13 cellular contexts compared by ENCODE assay signal in genomic region chr2:216849987-216850386, GRCh38. TPM values are rescaled to one million over a fixed set of nuclear protein-coding genes. Genes with fewer than 3 reads are reported as not detected.
DNase-seq lines count a peak whose midpoint lies in the region; ATAC-seq, FAIRE-seq and TF ChIP-seq lines count a peak whose summit lies in the region.
"Had no signal": no experiment of that assay in that cellular context is flagged by ENCODE, and none has a peak within 500 bp of the region (broad histone marks: within the 10 kb centered on the region; RNA-seq: fewer than 3 reads in every experiment).

No MANE protein-coding gene starts in this region.

- H4K20me1 ChIP-seq in K562 (replicated peaks; ENCODE audit: control insufficient read depth, insufficient read depth, low read length) (no peaks in the 10 kb centered on the region), hepatocyte (ENCODE audit: insufficient read depth, poor library complexity, severe bottlenecking) (no peaks in the 10 kb centered on the region)

- ATAC-seq in K562 (peak; percentile 71), HG02571 (IDR thresholded peaks at IDR 0.05; ENCODE audit: unreplicated experiment) (no peak), WTC11 (no peak)
- ATAC-seq in naive thymus-derived CD8-positive, alpha-beta T cell = peak; percentile 40 to 61
- ATAC-seq: upper lobe of right lung had no signal

- H3K27me3 Mint-ChIP-seq in naive thymus-derived CD8-positive, alpha-beta T cell = peaks cover 0 to 1% (median 0%) of the 10 kb centered on the region in 5 donors
- no peaks in the 10 kb centered on the region for H3K27me3 Mint-ChIP-seq in WTC11 (ENCODE audit: low read depth)

- peak; percentile 24 for DNase-seq in AG20443 (ENCODE audit: low spot score)
- peak; percentile 83 for DNase-seq in NCI-H2196 (lab: John Stamatoyannopoulos, UW; ENCODE audit: unreplicated experiment)
- DNase-seq in K562 (ENCODE audit: extremely low read depth in 1 of 4, low spot score in 3 of 4) = peak in 3 of 4 experiments; percentile 11 to 31 (median 25)
- peak in 5 of 10 donors; percentile 5 to 33 (median 17) for DNase-seq in naive thymus-derived CD8-positive, alpha-beta T cell
- DNase-seq in hepatocyte (ENCODE audit: low spot score) = no peak
- no peak for DNase-seq in effector CD4-positive, alpha-beta T cell
- DNase-seq in WTC11 (ENCODE audit: low spot score) = no peak
- DNase-seq: glutamatergic neuron, upper lobe of right lung had no signal

- H3K27ac ChIP-seq in K562 (ENCODE audit: extremely low read depth, low read depth, low read length) (no peak overlapping the region), hepatocyte (no peak overlapping the region)
- H3K27ac ChIP-seq: upper lobe of right lung had no signal

- no peaks in the 10 kb centered on the region for H3K27me3 ChIP-seq in K562 (ENCODE audit: control insufficient read depth in 2 of 2, insufficient read depth in 2 of 2, low read length in 2 of 2)
- H3K27me3 ChIP-seq in hepatocyte = no peaks in the 10 kb centered on the region
- H3K27me3 ChIP-seq: upper lobe of right lung had no signal

- no peaks in the 10 kb centered on the region for H3K9me3 ChIP-seq in K562 (replicated peaks; ENCODE audit: control insufficient read depth, insufficient read depth, low read depth, low read length)
- no peaks in the 10 kb centered on the region for H3K9me3 ChIP-seq in hepatocyte (ENCODE audit: low read depth)
- H3K9me3 ChIP-seq: upper lobe of right lung had no signal

- no peak overlapping the region for H3K9ac ChIP-seq in K562 (ENCODE audit: insufficient read depth in 1 of 2, low read depth in 2 of 2, low read length in 2 of 2)

- no TSS peak for BruUV-seq in K562 (replicated peaks; lab: Mats Ljungman, UMichigan)

- WGBS in K562 (ENCODE audit: insufficient coverage, low coverage, missing lambda C conversion rate) = 11% methylated on average over 7 of the region's 10 CpGs
- WGBS in hepatocyte (ENCODE audit: low lambda C conversion rate, missing lambda C conversion rate) = 91% methylated on average over 10 of the region's 10 CpGs

- peak overlapping the region in 5 of 10 donors; percentile 3 to 48 (median 16) for H3K4me3 Mint-ChIP-seq in naive thymus-derived CD8-positive, alpha-beta T cell
- H3K4me3 Mint-ChIP-seq in WTC11 = no peak overlapping the region
- H3K4me3 Mint-ChIP-seq: activated naive CD4-positive, alpha-beta T cell treated with anti-CD3 and anti-CD28 coated beads, Interleukin-2, amount 50 U/mL, for 24 hours had no signal

- in situ Hi-C loops in K562 (cut with MboI) = no loop called here

- TF ChIP-seq EP300 in K562 (IDR thresholded peaks at IDR 0.05; ENCODE audit: low read length) = no peak

- no peaks in the 10 kb centered on the region for H3K9me1 ChIP-seq in K562 (ENCODE audit: control insufficient read depth, insufficient read depth, low read length)

- H3K36me3 Mint-ChIP-seq in naive thymus-derived CD8-positive, alpha-beta T cell = no peaks in the 10 kb centered on the region
- no peaks in the 10 kb centered on the region for H3K36me3 Mint-ChIP-seq in WTC11
- H3K36me3 Mint-ChIP-seq: activated naive CD4-positive, alpha-beta T cell treated with anti-CD3 and anti-CD28 coated beads, Interleukin-2, amount 50 U/mL, for 24 hours; CD14-positive monocyte had no signal

- H3K79me2 ChIP-seq in K562 (ENCODE audit: control insufficient read depth, insufficient read depth, low read length) (no peaks in the 10 kb centered on the region), hepatocyte (no peaks in the 10 kb centered on the region)

- H2AFZ ChIP-seq in K562 (ENCODE audit: low read depth, low read length) (peak overlapping the region; percentile 52), hepatocyte (no peak overlapping the region)

- H3K36me3 ChIP-seq in K562 (ENCODE audit: control insufficient read depth, insufficient read depth, low read length) (no peaks in the 10 kb centered on the region), hepatocyte (replicated peaks; ENCODE audit: insufficient read depth, low read depth) (no peaks in the 10 kb centered on the region)
- H3K36me3 ChIP-seq: upper lobe of right lung had no signal

- no peak for TF ChIP-seq CTCF in K562 (IDR thresholded peaks at IDR 0.05 in 2 of 3, conservative IDR thresholded peaks at IDR 0.05 in 1 of 3; ENCODE audit: insufficient read depth in 2 of 3, low read depth in 1 of 3, low read length in 3 of 3)
- TF ChIP-seq CTCF in hepatocyte (IDR thresholded peaks at IDR 0.05; ENCODE audit: poor library complexity) = no peak
- no peak for TF ChIP-seq CTCF in WTC11 (IDR thresholded peaks at IDR 0.05)

- POLR2A ChIA-PET in K562 (lab: Yijun Ruan, JAX) = interaction anchor here (1.0 kb wide), 1 partner anchor 16 kb away, joined by 3 read pairs; no protein-coding TSS in a partner anchor
- POLR2A ChIA-PET in naive thymus-derived CD8-positive, alpha-beta T cell (lab: Charles Lee) = no interaction called here
- POLR2A ChIA-PET in WTC11 (lab: Charles Lee) = no interaction called here

- peaks cover 4 to 9% of the 10 kb centered on the region in 2 experiments; a peak in 2 of 5 replicates for H3K4me1 ChIP-seq in K562 (replicated peaks in 1 of 2; ENCODE audit: control insufficient read depth in 2 of 2, insufficient read depth in 2 of 2, low read length in 2 of 2)
- H3K4me1 ChIP-seq in hepatocyte (ENCODE audit: insufficient read depth) = no peaks in the 10 kb centered on the region
- H3K4me1 ChIP-seq: upper lobe of right lung had no signal

- H3K4me3 ChIP-seq in K562 = no peak overlapping the region
- H3K4me3 ChIP-seq in hepatocyte = no peak overlapping the region
- H3K4me3 ChIP-seq: upper lobe of right lung had no signal

- FAIRE-seq in K562 (lab: Jason Lieb, UNC) = no peak
- FAIRE-seq: GM18507 had no signal

- peak overlapping the region in 5 of 10 donors; percentile 28 to 83 (median 52) for H3K27ac Mint-ChIP-seq in naive thymus-derived CD8-positive, alpha-beta T cell
- H3K27ac Mint-ChIP-seq in WTC11 = no peak overlapping the region
- H3K27ac Mint-ChIP-seq: activated naive CD4-positive, alpha-beta T cell treated with anti-CD3 and anti-CD28 coated beads, Interleukin-2, amount 50 U/mL, for 24 hours; CD14-positive monocyte had no signal

- CTCF ChIA-PET in K562 (lab: Yijun Ruan, JAX; ENCODE audit: low intra/inter-chr PET ratio) = no interaction called here
- CTCF ChIA-PET in WTC11 (lab: Charles Lee) = no interaction called here

- no peak for TF ChIP-seq RAD21 in K562 (CRISPR knock-in tag; conservative IDR thresholded peaks at IDR 0.05 in 1 of 2, IDR thresholded peaks at IDR 0.05 in 1 of 2)

- peaks cover 0 to 11% (median 0%) of the 10 kb centered on the region in 4 donors for H3K4me1 Mint-ChIP-seq in naive thymus-derived CD8-positive, alpha-beta T cell
- peaks cover 7% of the 10 kb centered on the region for H3K4me1 Mint-ChIP-seq in WTC11
- H3K4me1 Mint-ChIP-seq: CD14-positive monocyte had no signal

- intact Hi-C loops in K562 (cut with micrococcal nuclease) = no loop called here

- H3K4me2 ChIP-seq in K562 (ENCODE audit: insufficient read depth, low read length) (peak overlapping the region; percentile 11; the same call in 1 of the 2 replicates), hepatocyte (no peak overlapping the region)

- H3K9me2 ChIP-seq in hepatocyte (replicated peaks; ENCODE audit: insufficient read depth) = no peaks in the 10 kb centered on the region

- no peak for TF ChIP-seq POLR2A in K562 (conservative IDR thresholded peaks at IDR 0.05)

- no peaks in the 10 kb centered on the region for H3K9me3 Mint-ChIP-seq in naive thymus-derived CD8-positive, alpha-beta T cell
- H3K9me3 Mint-ChIP-seq in WTC11 = no peaks in the 10 kb centered on the region
- H3K9me3 Mint-ChIP-seq: activated naive CD4-positive, alpha-beta T cell treated with anti-CD3 and anti-CD28 coated beads, Interleukin-2, amount 50 U/mL, for 24 hours had no signal

TF ChIP-seq in WTC11, 78 proteins besides CTCF, POLR2A, EP300 and RAD21 (continues in another document):
- TF ChIP-seq, protein P1, sequence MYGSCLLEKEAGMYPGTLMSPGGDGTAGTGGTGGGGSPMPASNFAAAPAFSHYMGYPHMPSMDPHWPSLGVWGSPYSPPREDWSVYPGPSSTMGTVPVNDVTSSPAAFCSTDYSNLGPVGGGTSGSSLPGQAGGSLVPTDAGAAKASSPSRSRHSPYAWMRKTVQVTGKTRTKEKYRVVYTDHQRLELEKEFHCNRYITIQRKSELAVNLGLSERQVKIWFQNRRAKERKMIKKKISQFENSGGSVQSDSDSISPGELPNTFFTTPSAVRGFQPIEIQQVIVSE (CRISPR knock-in tag; IDR thresholded peaks at IDR 0.05; ENCODE audit: borderline replicate concordance) = no peak
- TF ChIP-seq RELA (CRISPR knock-in tag; IDR thresholded peaks at IDR 0.05; ENCODE audit: borderline replicate concordance) (no peak), OVOL2 (CRISPR knock-in tag; IDR thresholded peaks at IDR 0.05; ENCODE audit: borderline replicate concordance) (no peak), TCF7 (CRISPR knock-in tag; IDR thresholded peaks at IDR 0.05; ENCODE audit: low read depth) (no peak), ZNF263 (CRISPR knock-in tag; IDR thresholded peaks at IDR 0.05; ENCODE audit: low read depth) (no peak), GABPB1 (CRISPR knock-in tag; IDR thresholded peaks at IDR 0.05) (no peak)

RNA-seq across cellular contexts. Expression of gene TNP1, which starts 9.9 kb away (rescaled TPM):
- total RNA-seq in K562 (2011; cell fraction: chromatin; rRNA removed; ENCODE audit: low replicate concordance) = not detected in 2 replicates
- not detected in 2 replicates for total RNA-seq in K562 (2011; cell fraction: nucleolus; rRNA removed)
- not detected in 2 replicates for total RNA-seq in K562 (2011; cell fraction: nucleoplasm; rRNA removed)
- total RNA-seq in K562 (2014; rRNA removed) (not detected in 2 replicates), K562 (2014; rRNA removed; fragmentation: Illumina TruSeq; extraction: Trizol) (not detected in 2 replicates), K562 (2015; rRNA removed; fragmentation: Illumina TruSeq; extraction: Trizol) (not detected in 2 replicates), K562 (2021) (not detected in 2 replicates), hepatocyte (not detected in 2 replicates), WTC11 (2021) (not detected in 3 replicates)
- polyA plus RNA-seq in K562 (2011; rRNA removed) (not detected in 2 replicates), K562 (2014; fragmentation: Illumina TruSeq; extraction: Trizol) (not detected in 2 replicates), K562 (2014; fragmentation: Nextera tagmentation; extraction: Ambion mirVana) (not detected), K562 (2014; rRNA removed) (not detected in 2 replicates), hepatocyte (not detected in 2 replicates)
- not detected in 2 replicates for polyA plus RNA-seq in K562 (2011; cell fraction: cytosol; rRNA removed)
- not detected in 2 replicates for polyA plus RNA-seq in K562 (2011; cell fraction: nucleus; rRNA removed)
- polyA plus RNA-seq in K562 (2012) = not detected in 2 replicates
- not detected in 2 replicates for polyA minus RNA-seq in K562 (2011; rRNA and poly(A)+ RNA removed)
- polyA minus RNA-seq in K562 (2011; cell fraction: cytosol; rRNA and poly(A)+ RNA removed) = not detected in 2 replicates
- polyA minus RNA-seq in K562 (2011; cell fraction: nucleus; rRNA and poly(A)+ RNA removed) = not detected in 2 replicates
- not detected for total RNA-seq in naive thymus-derived CD8-positive, alpha-beta T cell
- polyA plus RNA-seq in naive thymus-derived CD8-positive, alpha-beta T cell = not detected
- total RNA-seq: upper lobe of right lung had no signal
- polyA plus RNA-seq: CD14-positive monocyte had no signal

Comparison
In these comparisons a context has a peak if more than half of its experiments do, and no peak if none do; other contexts are left out.
1. DNase-seq: peak in AG20443 (single experiment), NCI-H2196 (single experiment) and K562 (3 of 4); none in hepatocyte (single experiment), effector CD4-positive, alpha-beta T cell (single experiment) and WTC11 (single experiment).
2. ATAC-seq: peak in K562 (single experiment) and naive thymus-derived CD8-positive, alpha-beta T cell (2 of 2); none in HG02571 (single experiment) and WTC11 (single experiment).